ENCODE assay signal across 1 cellular context in the genomic region with DNA sequence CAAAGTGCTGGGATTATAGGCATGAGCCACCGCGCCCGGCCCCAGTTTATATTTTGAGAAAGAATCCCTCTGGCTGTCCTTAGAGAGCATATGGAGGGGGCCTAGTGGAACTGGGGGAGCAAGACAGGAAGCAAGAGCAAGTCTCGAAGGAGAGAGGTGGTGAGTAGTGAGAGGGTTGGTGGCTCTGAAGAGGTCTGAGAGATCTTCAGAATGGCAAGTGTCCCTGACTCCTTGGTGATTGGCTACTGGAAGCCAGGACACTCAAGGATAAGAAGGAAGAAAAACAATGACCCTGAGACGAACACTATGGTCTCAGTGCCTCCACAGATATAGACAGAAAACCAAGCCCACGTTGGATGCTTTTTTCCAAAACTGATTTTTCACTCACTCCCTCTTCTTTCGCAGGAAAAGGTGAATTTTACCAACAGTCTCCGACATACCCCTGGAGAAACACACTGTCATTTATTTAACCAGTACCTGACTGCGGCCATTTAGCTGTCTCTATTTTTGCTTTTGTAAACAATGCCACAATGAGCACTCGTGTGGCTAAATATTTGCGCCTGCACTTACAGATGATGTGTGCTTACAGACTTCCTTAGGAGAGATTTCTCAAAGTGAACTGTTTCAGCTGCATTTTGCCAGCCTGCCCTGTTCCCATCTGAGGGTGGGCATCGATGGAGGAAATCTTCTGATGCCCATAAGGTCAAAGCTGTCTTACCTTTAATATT.
TF ChIP-seq lines count a peak whose summit lies in the region.

No MANE protein-coding gene starts in this region.

TF ChIP-seq in A549, 52 proteins besides CTCF, POLR2A, EP300 and RAD21:
- TF ChIP-seq RNF2 (IDR thresholded peaks at IDR 0.05; ENCODE audit: borderline replicate concordance, low read depth) (no peak), HES2 (IDR thresholded peaks at IDR 0.05) (no peak)
